Comparison of ENCODE assay signal across 10 cellular contexts in the genomic region with DNA sequence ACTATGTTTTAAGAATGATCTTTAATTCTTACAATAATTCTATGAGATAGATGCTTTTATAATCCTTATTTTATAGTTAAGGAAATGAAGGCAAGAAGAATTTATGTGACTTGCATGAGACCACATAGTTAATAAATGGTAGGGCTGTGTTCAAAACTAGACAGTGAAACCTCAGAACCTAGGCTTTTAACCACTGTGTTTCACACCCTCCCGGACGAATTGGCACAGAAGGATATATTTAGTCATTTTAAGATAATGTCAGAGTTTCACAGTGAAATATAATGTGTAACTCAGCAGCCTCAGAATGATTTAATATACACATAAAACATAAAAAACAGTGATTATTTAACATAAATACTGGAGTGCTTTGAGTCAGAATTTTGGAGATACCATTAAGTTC. TPM values are rescaled to one million over a fixed set of nuclear protein-coding genes. Genes with fewer than 3 reads are reported as not detected.
DNase-seq lines count a peak whose midpoint lies in the region; ATAC-seq and TF ChIP-seq lines count a peak whose summit lies in the region.
"Had no signal": no experiment of that assay in that cellular context is flagged by ENCODE, and none has a peak within 500 bp of the region (broad histone marks: within the 10 kb centered on the region; RNA-seq: fewer than 3 reads in every experiment).

No MANE protein-coding gene starts in this region.

- H3K9me3 Mint-ChIP-seq in activated T-cell treated with anti-CD3 and anti-CD28 coated beads, Interleukin-2, amount 50 U/mL, for 72 hours, result no peaks in the 10 kb centered on the region
- H3K9me3 Mint-ChIP-seq: neural crest cell had no signal

- H3K27me3 Mint-ChIP-seq in activated T-cell treated with anti-CD3 and anti-CD28 coated beads, Interleukin-2, amount 50 U/mL, for 72 hours (ENCODE audit: low read depth), result no peaks in the 10 kb centered on the region

- ATAC-seq in activated T-cell treated with anti-CD3 and anti-CD28 coated beads, Interleukin-2, amount 50 U/mL, for 72 hours (replicated peaks in 1 of 2), result peak; percentile 84
- ATAC-seq in GM21528 (IDR thresholded peaks at IDR 0.05; ENCODE audit: low FRiP score, unreplicated experiment) (peak; percentile 56), HG03378 (IDR thresholded peaks at IDR 0.05; ENCODE audit: unreplicated experiment) (peak; percentile 88)

- H3K9me3 ChIP-seq in esophagus muscularis mucosa, result no peaks in the 10 kb centered on the region
- H3K9me3 ChIP-seq: uterus had no signal

- no peak overlapping the region for H3K4me3 Mint-ChIP-seq in activated T-cell treated with anti-CD3 and anti-CD28 coated beads, Interleukin-2, amount 50 U/mL, for 72 hours
- H3K4me3 Mint-ChIP-seq: neural crest cell had no signal

- H3K4me1 Mint-ChIP-seq in activated T-cell treated with anti-CD3 and anti-CD28 coated beads, Interleukin-2, amount 50 U/mL, for 72 hours (ENCODE audit: low read depth), result peaks cover 12% of the 10 kb centered on the region
- H3K4me1 Mint-ChIP-seq: neural crest cell had no signal

- no peak for TF ChIP-seq EP300 in esophagus muscularis mucosa (IDR thresholded peaks at IDR 0.05)

- H3K36me3 ChIP-seq in esophagus muscularis mucosa, result peaks cover 14 to 55% (median 35%) of the 10 kb centered on the region in 4 donors
- H3K36me3 ChIP-seq: uterus had no signal

- H3K27ac Mint-ChIP-seq in activated T-cell treated with anti-CD3 and anti-CD28 coated beads, Interleukin-2, amount 50 U/mL, for 72 hours, result no peak overlapping the region

- 67% methylated on average over 2 of the region's 2 CpGs for WGBS in esophagus muscularis mucosa

- H3K4me3 ChIP-seq in esophagus muscularis mucosa, result no peak overlapping the region
- H3K4me3 ChIP-seq: uterus had no signal

- TF ChIP-seq POLR2A in esophagus muscularis mucosa (IDR thresholded peaks at IDR 0.05; ENCODE audit: low read depth), result no peak

- no peaks in the 10 kb centered on the region for H3K27me3 ChIP-seq in esophagus muscularis mucosa
- H3K27me3 ChIP-seq: uterus had no signal

- peak; percentile 17 to 31 for DNase-seq in activated T-cell treated with anti-CD3 and anti-CD28 coated beads, Interleukin-2, amount 50 U/mL, for 72 hours
- DNase-seq in activated T-cell treated with anti-CD3 and anti-CD28 coated beads for 4 hours, result no peak
- DNase-seq in stimulated activated CD8-positive, alpha-beta memory T cell treated with anti-CD3 and anti-CD28 coated beads, Interleukin-4, amount 100 ng/mL, for 48 hours, result peak; percentile 33
- DNase-seq in cortex of kidney (lab: John Stamatoyannopoulos, UW), result no peak
- DNase-seq in NCI-H1092 treated with DMSO at 0.1 percent for 48 hours (lab: John Stamatoyannopoulos, UW), result no peak
- DNase-seq in esophagus muscularis mucosa (ENCODE audit: extremely low spot score), result no peak
- DNase-seq: uterus had no signal

- intact Hi-C loops in esophagus muscularis mucosa (cut with DNase I), result no loop called here

- no peak for TF ChIP-seq CTCF in esophagus muscularis mucosa (IDR thresholded peaks at IDR 0.05)

- H3K27ac ChIP-seq in esophagus muscularis mucosa (replicated peaks in 1 of 4), result no peak overlapping the region
- H3K27ac ChIP-seq: uterus had no signal

- H3K36me3 Mint-ChIP-seq in activated T-cell treated with anti-CD3 and anti-CD28 coated beads, Interleukin-2, amount 50 U/mL, for 72 hours (ENCODE audit: insufficient read depth in 2 of 2), result peaks cover 5 to 8% of the 10 kb centered on the region in 2 donors

- no peaks in the 10 kb centered on the region for H3K4me1 ChIP-seq in esophagus muscularis mucosa
- H3K4me1 ChIP-seq: uterus had no signal

RNA-seq across cellular contexts. Expression of a gene that starts 57.0 kb away (rescaled TPM):
- total RNA-seq in activated T-cell treated with anti-CD3 and anti-CD28 coated beads, Interleukin-2, amount 50 U/mL, for 72 hours, result 10 to 100 TPM; 34.7 to 34.8 TPM
- 10 to 100 TPM; 20.0 to 38.6 (median 30.3) TPM for total RNA-seq in esophagus muscularis mucosa

Comparison
In these comparisons a context has a peak if more than half of its experiments do, and no peak if none do; other contexts are left out.
1. DNase-seq: peak in activated T-cell treated with anti-CD3 and anti-CD28 coated beads, Interleukin-2, amount 50 U/mL, for 72 hours (2 of 2) and stimulated activated CD8-positive, alpha-beta memory T cell treated with anti-CD3 and anti-CD28 coated beads, Interleukin-4, amount 100 ng/mL, for 48 hours (single experiment); none in activated T-cell treated with anti-CD3 and anti-CD28 coated beads for 4 hours (single experiment), cortex of kidney (single experiment), NCI-H1092 treated with DMSO at 0.1 percent for 48 hours (single experiment) and esophagus muscularis mucosa (single experiment).
2. Peak in every context shown above with its lines, with median percentiles within 50 percentile points of each other: ATAC-seq.